15 cellular contexts compared by ENCODE assay signal in the genomic region with DNA sequence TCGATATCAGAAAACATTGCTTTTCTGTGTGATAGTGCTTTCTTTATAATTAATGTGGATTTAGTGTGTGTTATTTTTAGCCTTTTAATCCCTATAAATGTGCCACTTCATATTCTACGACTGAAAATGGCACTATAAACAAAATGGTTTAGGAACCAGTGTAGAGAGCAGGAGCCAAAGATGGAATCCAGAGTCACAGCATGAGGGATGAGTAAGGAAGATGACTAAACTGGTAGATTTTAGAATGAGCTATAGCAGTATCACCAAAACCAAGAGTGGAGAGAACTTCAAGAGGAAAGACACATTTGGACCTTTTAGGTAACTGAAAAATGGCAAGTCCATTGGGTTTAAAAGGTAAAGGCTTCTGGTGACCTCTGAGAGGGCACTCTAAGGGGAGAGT.
DNase-seq lines count a peak whose midpoint lies in the region; ATAC-seq and TF ChIP-seq lines count a peak whose summit lies in the region.
"Had no signal": no experiment of that assay in that cellular context is flagged by ENCODE, and none has a peak within 500 bp of the region (broad histone marks: within the 10 kb centered on the region; RNA-seq: fewer than 3 reads in every experiment).

No MANE protein-coding gene starts in this region.

- intact Hi-C loops in sigmoid colon (cut with DNase I), result loop anchor here (10.0 kb wide), 2 partner anchors 227 to 307 kb away; no protein-coding TSS in a partner anchor

- no peak for ATAC-seq in HG02678 (IDR thresholded peaks at IDR 0.05; ENCODE audit: unreplicated experiment)

- H3K4me1 ChIP-seq in sigmoid colon, result peaks cover 0 to 24% (median 21%) of the 10 kb centered on the region in 4 donors

- no peak overlapping the region for H3K4me3 ChIP-seq in foreskin fibroblast (ENCODE audit: low read depth in 1 of 2, low read length in 2 of 2)
- H3K4me3 ChIP-seq in sigmoid colon, result no peak overlapping the region
- H3K4me3 ChIP-seq: SJSA1 had no signal

- TF ChIP-seq CTCF in foreskin fibroblast (IDR thresholded peaks at IDR 0.05; ENCODE audit: low read depth, low read length) (no peak), sigmoid colon (IDR thresholded peaks at IDR 0.05) (no peak)

- H3K9me3 ChIP-seq in sigmoid colon, result no peaks in the 10 kb centered on the region
- H3K9me3 ChIP-seq: SJSA1 had no signal

- no peaks in the 10 kb centered on the region for H3K36me3 ChIP-seq in sigmoid colon
- H3K36me3 ChIP-seq: SJSA1 had no signal

- no peak for TF ChIP-seq POLR2A in sigmoid colon (IDR thresholded peaks at IDR 0.05)

- no peaks in the 10 kb centered on the region for H3K27me3 ChIP-seq in sigmoid colon

- TF ChIP-seq EP300 in sigmoid colon (IDR thresholded peaks at IDR 0.05), result no peak

- WGBS in sigmoid colon, 2 donors, result 73 to 82% methylated on average over 2 of the region's 2 CpGs

- in situ Hi-C loops in G401 (cut with HindIII; ENCODE audit: low sequenced_read_pairs), result no loop called here

- DNase-seq in G401 (ENCODE audit: low spot score) (peak; percentile 10), amniotic epithelial cell (ENCODE audit: low read depth) (peak; percentile 43), foreskin fibroblast (peak; percentile 10 to 12), sigmoid colon (no peak), NCI-H345 treated with DMSO at 0.1 percent for 48 hours (lab: John Stamatoyannopoulos, UW; ENCODE audit: unreplicated experiment) (no peak), hypothalamus (lab: John Stamatoyannopoulos, UW) (no peak), COR-L47 (lab: John Stamatoyannopoulos, UW) (no peak)
- DNase-seq: AML-193, Kasumi-1, NCI-H1417 treated with DMSO at 0.1 percent for 48 hours, NCI-H2029, NCI-H510A treated with DMSO at 0.1 percent for 48 hours, NCI-H82 had no signal

- H3K27ac ChIP-seq in sigmoid colon, result peak overlapping the region; percentile 18 to 73 (median 56)
- H3K27ac ChIP-seq: SJSA1 had no signal

Comparison
In these comparisons a context has a peak if more than half of its experiments do, and no peak if none do; other contexts are left out.
1. DNase-seq: peak in G401 (single experiment), amniotic epithelial cell (single experiment) and foreskin fibroblast (2 of 2); none in sigmoid colon (single experiment), NCI-H345 treated with DMSO at 0.1 percent for 48 hours (single experiment), hypothalamus (0 of 51) and COR-L47 (single experiment).